In genomic region chr17:7014261-7014994, GRCh38 we compare ENCODE assay signal across 8 cellular contexts. TPM values are rescaled to one million over a fixed set of nuclear protein-coding genes. Genes with fewer than 3 reads are reported as not detected.
DNase-seq lines count a peak whose midpoint lies in the region; ATAC-seq, FAIRE-seq and TF ChIP-seq lines count a peak whose summit lies in the region.

No MANE protein-coding gene starts in this region.

- no peak for FAIRE-seq in kidney (lab: Jason Lieb, UNC)

- H3K36me3 ChIP-seq in kidney (ENCODE audit: control insufficient read depth in 1 of 2, insufficient read depth in 2 of 2, low read length in 2 of 2) = peaks cover 0 to 4% of the 10 kb centered on the region in 2 donors

- peak overlapping the region; percentile 81 to 93 for H3K9ac ChIP-seq in kidney (ENCODE audit: low read length in 2 of 2)

- peak; percentile 96 for DNase-seq in AG20443 (ENCODE audit: low spot score)
- peak; percentile 96 for DNase-seq in NCI-H2227 (lab: John Stamatoyannopoulos, UW; ENCODE audit: unreplicated experiment)
- DNase-seq in activated CD4-positive, CD25-positive, alpha-beta regulatory T cell (lab: John Stamatoyannopoulos, UW) = peak; percentile 92 to 97 (median 95)
- DNase-seq in central memory CD4-positive, alpha-beta T cell = peak; percentile 98
- peak; percentile 99 for DNase-seq in kidney
- peak; percentile 93 to 95 for DNase-seq in stimulated activated CD4-positive, alpha-beta T cell treated with anti-CD3 and anti-CD28 coated beads, Interleukin-15, amount 100 ng/mL, for 1 hour (ENCODE audit: low read depth in 1 of 2, low spot score in 1 of 2)

- no peaks in the 10 kb centered on the region for H3K9me3 ChIP-seq in kidney (ENCODE audit: control insufficient read depth in 1 of 2, low read length in 2 of 2)

- H3K4me1 ChIP-seq in kidney (ENCODE audit: control insufficient read depth in 1 of 2, insufficient read depth in 1 of 2, low read depth in 1 of 2, low read length in 2 of 2) = peaks cover 13 to 32% of the 10 kb centered on the region in 2 donors

- ATAC-seq in HG03175 (IDR thresholded peaks at IDR 0.05; ENCODE audit: unreplicated experiment) = peak; percentile 85

- peak; percentile 83 for TF ChIP-seq POLR2A in GM18951 (IDR thresholded peaks at IDR 0.05; ENCODE audit: extremely low read depth, insufficient read depth, insufficient read length)

- peak overlapping the region; percentile 98 to 99 for H3K27ac ChIP-seq in kidney (ENCODE audit: low read depth in 2 of 2, low read length in 2 of 2)

- peak overlapping the region; percentile 80 to 92 for H3K4me3 ChIP-seq in kidney (ENCODE audit: low read length in 2 of 2)

- in situ Hi-C loops in GM18951 (cut with MboI; ENCODE audit: low sequenced_read_pairs, unreplicated experiment) = no loop called here

- intact Hi-C loops in kidney (cut with DNase I) = no loop called here

- peak; percentile 61 for TF ChIP-seq CTCF in kidney (IDR thresholded peaks at IDR 0.05; ENCODE audit: borderline replicate concordance, extremely low read depth, insufficient read depth)

RNA-seq across cellular contexts. Expression of gene RNASEK, which starts 2.0 kb away (rescaled TPM):
- total RNA-seq in kidney = 195 TPM
- polyA plus RNA-seq in kidney (ENCODE audit: insufficient read depth, low read depth, low replicate concordance) = 971 TPM

RNA-seq across cellular contexts. Expression of gene BCL6B, which starts 8.4 kb away (rescaled TPM):
- total RNA-seq in kidney = 33.3 TPM
- 4.4 TPM for polyA plus RNA-seq in kidney (ENCODE audit: insufficient read depth, low read depth, low replicate concordance)

RNA-seq across cellular contexts. Expression of gene ALOX12, which starts 18.6 kb away (rescaled TPM):
- not detected for total RNA-seq in kidney
- polyA plus RNA-seq in kidney (ENCODE audit: insufficient read depth, low read depth, low replicate concordance) = not detected

RNA-seq across cellular contexts. Expression of gene SLC16A13, which starts 21.4 kb away (rescaled TPM):
- 6.5 TPM for total RNA-seq in kidney
- 11.6 TPM for polyA plus RNA-seq in kidney (ENCODE audit: insufficient read depth, low read depth, low replicate concordance)

RNA-seq across cellular contexts. Expression of gene SLC16A11, which starts 29.5 kb away (rescaled TPM):
- 2.1 TPM for total RNA-seq in kidney
- 7.8 TPM for polyA plus RNA-seq in kidney (ENCODE audit: insufficient read depth, low read depth, low replicate concordance)

Comparison
In these comparisons a context has a peak if more than half of its experiments do, and no peak if none do; other contexts are left out.
1. Peak in every context shown above with its lines: DNase-seq, ATAC-seq, H3K4me3 ChIP-seq and H3K27ac ChIP-seq.